Comparison of ENCODE assay signal across 9 cellular contexts in genomic region chr1:28246427-28246832, GRCh38. TPM values are rescaled to one million over a fixed set of nuclear protein-coding genes. Genes with fewer than 3 reads are reported as not detected.
A peak's percentile ranks its signal among the peaks of the same experiment; 100 is the strongest.
DNase-seq lines count a peak whose midpoint lies in the region; ATAC-seq and TF ChIP-seq lines count a peak whose summit lies in the region.
"Had no signal": no experiment of that assay in that cellular context is flagged by ENCODE, and none has a peak within 500 bp of the region (broad histone marks: within the 10 kb centered on the region; RNA-seq: fewer than 3 reads in every experiment).

No MANE protein-coding gene starts in this region.

- peak overlapping the region in 1 of 2 donors; percentile 32 for H3K4me3 ChIP-seq in body of pancreas
- H3K4me3 ChIP-seq: lung had no signal

- intact Hi-C loops in body of pancreas (cut with DNase I), result loop anchor here (10.0 kb wide), 1 partner anchor 258 kb away; the partner anchor contains the start of gene RCC1

- DNase-seq in activated CD4-positive, alpha-beta T cell treated with anti-CD3 and anti-CD28 coated beads, Interleukin-2, amount 10 ng/mL, durations not matched to agents 7 days and 5 days, result peak; percentile 78
- no peak for DNase-seq in activated CD4-positive, alpha-beta T cell treated with anti-CD3 and anti-CD28 coated beads, Interleukin-2, amount 50 U/mL, for 4 hours
- DNase-seq in NAMALWA (ENCODE audit: low spot score) (peak; percentile 89), body of pancreas (peak in 2 of 4 donors; percentile 43 to 68), memory B cell (ENCODE audit: low spot score in 2 of 2) (peak in 1 of 2 donors; percentile 35), RKO (ENCODE audit: low spot score) (no peak), NCI-H1048 (lab: John Stamatoyannopoulos, UW) (no peak), retina (no peak)

- H3K27me3 ChIP-seq in body of pancreas, result no peaks in the 10 kb centered on the region

- peak overlapping the region; percentile 98 for H3K27ac Mint-ChIP-seq in activated CD4-positive, alpha-beta T cell treated with anti-CD3 and anti-CD28 coated beads, Interleukin-2, amount 10 ng/mL, durations not matched to agents 7 days and 5 days
- H3K27ac Mint-ChIP-seq in memory B cell, result peak overlapping the region; percentile 96

- no peaks in the 10 kb centered on the region for H3K36me3 ChIP-seq in body of pancreas (replicated peaks in 1 of 2; ENCODE audit: insufficient read depth in 1 of 2, low read depth in 2 of 2)

- H3K36me3 Mint-ChIP-seq in activated CD4-positive, alpha-beta T cell treated with anti-CD3 and anti-CD28 coated beads, Interleukin-2, amount 10 ng/mL, durations not matched to agents 7 days and 5 days (ENCODE audit: low read depth), result peaks cover 2% of the 10 kb centered on the region
- no peaks in the 10 kb centered on the region for H3K36me3 Mint-ChIP-seq in memory B cell

- no peak for TF ChIP-seq POLR2A in body of pancreas (IDR thresholded peaks at IDR 0.05)

- peaks cover 65% of the 10 kb centered on the region for H3K4me1 Mint-ChIP-seq in activated CD4-positive, alpha-beta T cell treated with anti-CD3 and anti-CD28 coated beads, Interleukin-2, amount 10 ng/mL, durations not matched to agents 7 days and 5 days
- peaks cover 38% of the 10 kb centered on the region for H3K4me1 Mint-ChIP-seq in memory B cell

- peak overlapping the region; percentile 59 to 90 (median 85) for H3K27ac ChIP-seq in body of pancreas

- H3K4me3 Mint-ChIP-seq in activated CD4-positive, alpha-beta T cell treated with anti-CD3 and anti-CD28 coated beads, Interleukin-2, amount 10 ng/mL, durations not matched to agents 7 days and 5 days, result peak overlapping the region; percentile 83
- peak overlapping the region; percentile 90 for H3K4me3 Mint-ChIP-seq in memory B cell

- CTCF ChIA-PET in activated CD4-positive, alpha-beta T cell treated with anti-CD3 and anti-CD28 coated beads, Interleukin-2, amount 10 ng/mL, durations not matched to agents 7 days and 5 days (lab: Charles Lee), result interaction anchor here (0.6 to 4.8 kb wide), 6 partner anchors 10 to 612 kb away, joined by 3 to 35 read pairs (median 4); partner anchors contain the start of genes ATP5IF1 and DNAJC8

- ATAC-seq in body of pancreas (no peak), memory B cell (ENCODE audit: low read depth) (peak; percentile 10)

- POLR2A ChIA-PET in activated CD4-positive, alpha-beta T cell treated with anti-CD3 and anti-CD28 coated beads, Interleukin-2, amount 10 ng/mL, durations not matched to agents 7 days and 5 days (lab: Charles Lee), result interaction anchor here (0.6 to 1.2 kb wide), 6 partner anchors 10 to 473 kb away, joined by 3 to 4 read pairs (median 3); partner anchors contain the start of genes ATP5IF1, RCC1 and STX12

- H3K4me1 ChIP-seq in body of pancreas, result peaks cover 71% of the 10 kb centered on the region

- H3K9me3 Mint-ChIP-seq in activated CD4-positive, alpha-beta T cell treated with anti-CD3 and anti-CD28 coated beads, Interleukin-2, amount 10 ng/mL, durations not matched to agents 7 days and 5 days, result no peaks in the 10 kb centered on the region
- H3K9me3 Mint-ChIP-seq in memory B cell, result no peaks in the 10 kb centered on the region

- 1 to 4% methylated on average over 11 of the region's 11 CpGs for WGBS in body of pancreas, 2 donors

- TF ChIP-seq CTCF in body of pancreas (IDR thresholded peaks at IDR 0.05), result no peak

- no peaks in the 10 kb centered on the region for H3K27me3 Mint-ChIP-seq in activated CD4-positive, alpha-beta T cell treated with anti-CD3 and anti-CD28 coated beads, Interleukin-2, amount 10 ng/mL, durations not matched to agents 7 days and 5 days
- H3K27me3 Mint-ChIP-seq in memory B cell, result no peaks in the 10 kb centered on the region

- H3K9me3 ChIP-seq in body of pancreas, result no peaks in the 10 kb centered on the region

RNA-seq across cellular contexts. Expression of gene ATP5IF1, which starts 10.5 kb away (rescaled TPM):
- total RNA-seq in activated CD4-positive, alpha-beta T cell treated with anti-CD3 and anti-CD28 coated beads, Interleukin-2, amount 10 ng/mL, durations not matched to agents 7 days and 5 days, result 100 to 1,000 TPM; 172 to 189 TPM
- 10 to 100 TPM; 62.0 to 93.4 TPM for total RNA-seq in body of pancreas

RNA-seq across cellular contexts. Expression of gene SESN2, which starts 12.9 kb away (rescaled TPM):
- total RNA-seq in activated CD4-positive, alpha-beta T cell treated with anti-CD3 and anti-CD28 coated beads, Interleukin-2, amount 10 ng/mL, durations not matched to agents 7 days and 5 days, result 10 to 100 TPM; 11.7 to 11.8 TPM
- total RNA-seq in body of pancreas, result 10 to 100 TPM in 1 of 2 donors, 1 to 10 TPM in 1; 8.2 to 12.5 TPM

RNA-seq across cellular contexts. Expression of gene DNAJC8, which starts 13.6 kb away (rescaled TPM):
- 100 to 1,000 TPM; 110 to 128 TPM for total RNA-seq in activated CD4-positive, alpha-beta T cell treated with anti-CD3 and anti-CD28 coated beads, Interleukin-2, amount 10 ng/mL, durations not matched to agents 7 days and 5 days
- 10 to 100 TPM; 18.7 to 53.1 TPM for total RNA-seq in body of pancreas

Comparison
In these comparisons a context has a peak if more than half of its experiments do, and no peak if none do; other contexts are left out.
1. DNase-seq: peak in activated CD4-positive, alpha-beta T cell treated with anti-CD3 and anti-CD28 coated beads, Interleukin-2, amount 10 ng/mL, durations not matched to agents 7 days and 5 days (single experiment) and NAMALWA (single experiment); none in activated CD4-positive, alpha-beta T cell treated with anti-CD3 and anti-CD28 coated beads, Interleukin-2, amount 50 U/mL, for 4 hours (0 of 2), RKO (single experiment), NCI-H1048 (single experiment) and retina (single experiment).